In genomic region chr21:31203371-31204054, GRCh38 we compare ENCODE assay signal across 2 cellular contexts.
TF ChIP-seq lines count a peak whose summit lies in the region.

No MANE protein-coding gene starts in this region.

TF ChIP-seq in SK-N-SH, 30 proteins besides CTCF, POLR2A, EP300 and RAD21 (continued from another document):
- no peak for TF ChIP-seq SMC3 (IDR thresholded peaks at IDR 0.05; ENCODE audit: low read depth, low read length)
- TF ChIP-seq MXI1 (IDR thresholded peaks at IDR 0.05; ENCODE audit: low read depth, low read length) = no peak
- no peak for TF ChIP-seq NRF1 (IDR thresholded peaks at IDR 0.05; ENCODE audit: low read depth, low read length)
- TF ChIP-seq REST (IDR thresholded peaks at IDR 0.05; ENCODE audit: low read depth, low read length) = no peak
- TF ChIP-seq TEAD4 (IDR thresholded peaks at IDR 0.05; ENCODE audit: borderline replicate concordance, insufficient read depth) = no peak
- no peak for TF ChIP-seq MEF2A (IDR thresholded peaks at IDR 0.05; ENCODE audit: borderline replicate concordance, low read depth)
- TF ChIP-seq RFX5 (IDR thresholded peaks at IDR 0.05; ENCODE audit: low read length) = no peak
- no peak for TF ChIP-seq PBX3 (IDR thresholded peaks at IDR 0.05)
- no peak for TF ChIP-seq IRF3 (IDR thresholded peaks at IDR 0.05; ENCODE audit: low read depth, low read length)
- no peak for TF ChIP-seq GATA2 (CRISPR knock-in tag; IDR thresholded peaks at IDR 0.05)
- TF ChIP-seq FOXJ3 (CRISPR knock-in tag; IDR thresholded peaks at IDR 0.05) = no peak
- no peak for TF ChIP-seq RCOR1 (IDR thresholded peaks at IDR 0.05; ENCODE audit: low read length)
- TF ChIP-seq ELF1 (IDR thresholded peaks at IDR 0.05) = no peak
- TF ChIP-seq GABPA (IDR thresholded peaks at IDR 0.05; ENCODE audit: low read depth) = no peak
TF ChIP-seq in SK-N-SH: peak in this region for 0.

TF ChIP-seq in SK-N-SH treated with all-trans-retinoic acid at 6 μM for 48 hours, 23 proteins besides CTCF, POLR2A, EP300 and RAD21 (continued from another document):
- TF ChIP-seq BACH2 (CRISPR knock-in tag; IDR thresholded peaks at IDR 0.05; ENCODE audit: borderline replicate concordance) (no peak), RARB (CRISPR knock-in tag; IDR thresholded peaks at IDR 0.05) (no peak), ARNTL (CRISPR knock-in tag; IDR thresholded peaks at IDR 0.05; ENCODE audit: borderline replicate concordance, low read depth) (no peak), ESRRG (CRISPR knock-in tag; IDR thresholded peaks at IDR 0.05) (no peak), CSDC2 (CRISPR knock-in tag; IDR thresholded peaks at IDR 0.05) (no peak), ZNF70 (CRISPR knock-in tag; IDR thresholded peaks at IDR 0.05) (no peak), ZNF565 (CRISPR knock-in tag; conservative IDR thresholded peaks at IDR 0.05; ENCODE audit: low read depth) (no peak), PATZ1 (CRISPR knock-in tag; IDR thresholded peaks at IDR 0.05; ENCODE audit: borderline replicate concordance) (no peak), POU6F1 (CRISPR knock-in tag; IDR thresholded peaks at IDR 0.05; ENCODE audit: borderline replicate concordance, low read depth) (no peak), CSRNP3 (CRISPR knock-in tag; IDR thresholded peaks at IDR 0.05) (no peak)
